8 cellular contexts compared by ENCODE assay signal in the genomic region with DNA sequence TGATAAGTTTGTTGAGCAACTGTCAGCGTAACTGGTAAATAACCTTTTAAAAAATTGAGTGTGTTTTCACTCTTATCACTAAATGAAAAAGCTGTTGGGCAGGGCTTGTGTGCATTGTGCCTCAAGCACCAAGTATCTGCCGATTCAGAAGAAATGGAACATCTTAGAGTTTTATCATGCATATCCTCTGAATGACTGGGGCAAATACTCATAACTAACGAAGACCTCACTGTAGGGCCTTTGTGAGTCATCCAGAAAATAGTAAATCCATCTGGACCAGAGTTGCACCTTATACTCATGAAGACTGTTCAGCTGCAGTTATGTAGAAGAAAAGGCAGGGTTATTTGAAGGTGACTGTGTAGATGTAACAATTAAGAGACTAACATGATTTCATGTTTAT.
DNase-seq lines count a peak whose midpoint lies in the region; ATAC-seq and TF ChIP-seq lines count a peak whose summit lies in the region.

No MANE protein-coding gene starts in this region.

- H3K9me2 ChIP-seq in GM23248 (ENCODE audit: insufficient read depth), result no peaks in the 10 kb centered on the region

- DNase-seq in DMS53 (lab: John Stamatoyannopoulos, UW) (peak; percentile 29), DMS53 treated with DMSO at 0.1 percent for 48 hours (lab: John Stamatoyannopoulos, UW; ENCODE audit: unreplicated experiment) (no peak), GM23248 (peak; percentile 90), RKO (ENCODE audit: low spot score) (peak; percentile 69), left lung (no peak), LoVo (ENCODE audit: low spot score) (no peak), lower leg skin (ENCODE audit: low spot score in 2 of 2) (no peak)

- intact Hi-C loops in left lung (cut with DNase I) (no loop called here), lower leg skin (cut with DNase I; ENCODE audit: low total_unique reads) (no loop called here)

- H3K4me2 ChIP-seq in GM23248 (ENCODE audit: unreplicated experiment), result peak overlapping the region; percentile 53

- H3K4me3 ChIP-seq in GM23248, result peak overlapping the region; percentile 6; the same call in 1 of the 2 replicates
- H3K4me3 ChIP-seq in left lung, result no peak overlapping the region
- no peak overlapping the region for H3K4me3 ChIP-seq in lower leg skin (ENCODE audit: low read depth, poor library complexity, severe bottlenecking)

- TF ChIP-seq POLR2A in lower leg skin (IDR thresholded peaks at IDR 0.05), result no peak

- H3K27me3 ChIP-seq in GM23248 (replicated peaks; ENCODE audit: insufficient read depth) (no peaks in the 10 kb centered on the region), left lung (no peaks in the 10 kb centered on the region)

- in situ Hi-C loops in GM23248 (cut with MboI), result loop anchor here (25.0 kb wide), 1 partner anchor 848 kb away; no protein-coding TSS in a partner anchor

- TF ChIP-seq CTCF in left lung (IDR thresholded peaks at IDR 0.05) (no peak), lower leg skin (IDR thresholded peaks at IDR 0.05) (no peak)

- no peak overlapping the region for H2AFZ ChIP-seq in GM23248

- H3K27ac ChIP-seq in GM23248 (peak overlapping the region; percentile 59), left lung (no peak overlapping the region)

- H3K4me1 ChIP-seq in GM23248 (ENCODE audit: insufficient read depth), result peaks cover 37% of the 10 kb centered on the region
- H3K4me1 ChIP-seq in left lung, result no peaks in the 10 kb centered on the region

- H3K36me3 ChIP-seq in GM23248 (ENCODE audit: low read depth) (peaks cover 4% of the 10 kb centered on the region), left lung (no peaks in the 10 kb centered on the region)

- H3K9me3 ChIP-seq in GM23248 (ENCODE audit: low read depth) (no peaks in the 10 kb centered on the region), left lung (no peaks in the 10 kb centered on the region)

- peaks cover 46% of the 10 kb centered on the region for H3F3A ChIP-seq in GM23248 (ENCODE audit: insufficient read depth)

- peaks cover 10% of the 10 kb centered on the region; the same call in 1 of the 2 replicates for H3K79me2 ChIP-seq in GM23248 (ENCODE audit: insufficient read depth)

- H4K20me1 ChIP-seq in GM23248 (ENCODE audit: insufficient read depth), result no peaks in the 10 kb centered on the region

- no peak overlapping the region for H3K9ac ChIP-seq in GM23248

- 30% methylated on average over 3 of the region's 3 CpGs for WGBS in GM23248 (ENCODE audit: low coverage in 1 of 2, low lambda C conversion rate in 2 of 2, missing lambda C conversion rate in 2 of 2), 2 experiments
- WGBS in lower leg skin, 2 donors, result 57 to 69% methylated on average over 3 of the region's 3 CpGs

- peak; percentile 29 for ATAC-seq in left lung
- ATAC-seq in GM21360 (IDR thresholded peaks at IDR 0.05; ENCODE audit: unreplicated experiment), result no peak

Comparison
In these comparisons a context has a peak if more than half of its experiments do, and no peak if none do; other contexts are left out.
1. DNase-seq: peak in DMS53 (single experiment), GM23248 (single experiment) and RKO (single experiment); none in DMS53 treated with DMSO at 0.1 percent for 48 hours (single experiment), left lung (0 of 2), LoVo (single experiment) and lower leg skin (0 of 2).